In genomic region chr1:178540646-178541045, GRCh38 we compare ENCODE assay signal across 10 cellular contexts. TPM values are rescaled to one million over a fixed set of nuclear protein-coding genes. Genes with fewer than 3 reads are reported as not detected.
A peak's percentile ranks its signal among the peaks of the same experiment; 100 is the strongest.
DNase-seq lines count a peak whose midpoint lies in the region; TF ChIP-seq lines count a peak whose summit lies in the region.
"Had no signal": no experiment of that assay in that cellular context is flagged by ENCODE, and none has a peak within 500 bp of the region (broad histone marks: within the 10 kb centered on the region; RNA-seq: fewer than 3 reads in every experiment).

No MANE protein-coding gene starts in this region.

- no peaks in the 10 kb centered on the region for H3K4me1 Mint-ChIP-seq in activated CD4-positive, alpha-beta T cell treated with anti-CD3 and anti-CD28 coated beads, Interleukin-2, amount 10 ng/mL, durations not matched to agents 24 days and 14 days

- H3K9me3 Mint-ChIP-seq in activated CD4-positive, alpha-beta T cell treated with anti-CD3 and anti-CD28 coated beads, Interleukin-2, amount 10 ng/mL, durations not matched to agents 24 days and 14 days = no peaks in the 10 kb centered on the region

- intact Hi-C loops in activated CD4-positive, alpha-beta T cell treated with anti-CD3 and anti-CD28 coated beads, Interleukin-2, amount 10 ng/mL, durations not matched to agents 24 days and 14 days (cut with micrococcal nuclease) = loop anchor here (5.0 kb wide), 1 partner anchor 827 kb away; the partner anchor contains the start of gene AXDND1

- no peak overlapping the region for H3K4me3 Mint-ChIP-seq in activated CD4-positive, alpha-beta T cell treated with anti-CD3 and anti-CD28 coated beads, Interleukin-2, amount 10 ng/mL, durations not matched to agents 24 days and 14 days

- TF ChIP-seq CTCF in AG04449 (IDR thresholded peaks at IDR 0.05; ENCODE audit: insufficient read depth, low read length, missing control alignments) (no peak), HEK293 (tag by site-specific recombination; IDR thresholded peaks at IDR 0.05) (no peak)

- CTCF ChIA-PET in AG04449 (lab: Yijun Ruan, JAX) (interaction anchor here (0.7 to 23.6 kb wide), 16 partner anchors 8 to 564 kb away, joined by 3 to 593 read pairs (median 3); no protein-coding TSS in a partner anchor), HEK293 (lab: Yijun Ruan, JAX) (interaction anchor here (0.6 to 5.5 kb wide), 6 partner anchors 9 to 567 kb away, joined by 3 to 39 read pairs (median 4); no protein-coding TSS in a partner anchor)

- POLR2A ChIA-PET in AG04449 (lab: Yijun Ruan, JAX) (interaction anchor here (0.6 to 1.5 kb wide), 3 partner anchors 144 to 518 kb away, joined by 3 read pairs; no protein-coding TSS in a partner anchor), HEK293 (lab: Yijun Ruan, JAX) (no interaction called here)

- H3K36me3 Mint-ChIP-seq in activated CD4-positive, alpha-beta T cell treated with anti-CD3 and anti-CD28 coated beads, Interleukin-2, amount 10 ng/mL, durations not matched to agents 24 days and 14 days (ENCODE audit: low read depth) = no peaks in the 10 kb centered on the region

- peaks cover 0 to 6% of the 10 kb centered on the region in 2 experiments; a peak in 1 of 3 replicates for H3K36me3 ChIP-seq in HEK293 (ENCODE audit: control insufficient read depth in 2 of 2, insufficient read depth in 1 of 2, low read length in 2 of 2)
- no peaks in the 10 kb centered on the region for H3K36me3 ChIP-seq in effector memory CD4-positive, alpha-beta T cell (ENCODE audit: control insufficient read depth, insufficient read depth, low read length)

- DNase-seq in AG04449 (ENCODE audit: low read depth, low spot score) = peak; percentile 78
- peak in 30 of 58 donors; percentile 8 to 72 (median 36) for DNase-seq in anterior cingulate cortex (lab: John Stamatoyannopoulos, UW)
- DNase-seq in inferior parietal cortex (ENCODE audit: extremely low spot score) = peak; percentile 50
- no peak for DNase-seq in midbrain (lab: John Stamatoyannopoulos, UW)
- DNase-seq in effector memory CD4-positive, alpha-beta T cell = no peak
- no peak for DNase-seq in stimulated activated CD4-positive, alpha-beta T cell treated with anti-CD3 and anti-CD28 coated beads, Interleukin-4, amount 100 ng/mL, for 24 hours
- no peak for DNase-seq in activated CD4-positive, alpha-beta T cell treated with anti-CD3 and anti-CD28 coated beads, Interleukin-2, amount 10 ng/mL, durations not matched to agents 24 days and 14 days
- DNase-seq: COR-L47 had no signal

- no peaks in the 10 kb centered on the region for H3K9me3 ChIP-seq in HEK293 (ENCODE audit: control insufficient read depth, insufficient read depth, low read depth, low read length)
- H3K9me3 ChIP-seq in effector memory CD4-positive, alpha-beta T cell (ENCODE audit: control insufficient read depth, low read length) = no peaks in the 10 kb centered on the region

- no peaks in the 10 kb centered on the region for H3K27me3 ChIP-seq in effector memory CD4-positive, alpha-beta T cell (replicated peaks; ENCODE audit: control insufficient read depth, insufficient read depth, low read length, poor library complexity, severe bottlenecking)

- no peaks in the 10 kb centered on the region for H3K27me3 Mint-ChIP-seq in activated CD4-positive, alpha-beta T cell treated with anti-CD3 and anti-CD28 coated beads, Interleukin-2, amount 10 ng/mL, durations not matched to agents 24 days and 14 days

- H3K4me1 ChIP-seq in HEK293 (ENCODE audit: control insufficient read depth, insufficient read depth, low read length) = no peaks in the 10 kb centered on the region
- H3K4me1 ChIP-seq in effector memory CD4-positive, alpha-beta T cell (ENCODE audit: control insufficient read depth, insufficient read depth, low read length, poor library complexity, severe bottlenecking) = no peaks in the 10 kb centered on the region

- H3K4me3 ChIP-seq in AG04449 (ENCODE audit: low read depth, low read length) = no peak overlapping the region
- no peak overlapping the region for H3K4me3 ChIP-seq in HEK293 (ENCODE audit: low read depth, low read length)
- no peak overlapping the region for H3K4me3 ChIP-seq in effector memory CD4-positive, alpha-beta T cell (ENCODE audit: insufficient read depth, low read depth, low read length, poor library complexity, severe bottlenecking)
- H3K4me3 ChIP-seq: lung had no signal

- no peak overlapping the region for H3K27ac Mint-ChIP-seq in activated CD4-positive, alpha-beta T cell treated with anti-CD3 and anti-CD28 coated beads, Interleukin-2, amount 10 ng/mL, durations not matched to agents 24 days and 14 days

- H3K27ac ChIP-seq in HEK293 (ENCODE audit: extremely low read depth, low read depth, low read length) = no peak overlapping the region
- H3K27ac ChIP-seq in effector memory CD4-positive, alpha-beta T cell (ENCODE audit: insufficient read depth, low read length, poor library complexity, severe bottlenecking) = no peak overlapping the region

TF ChIP-seq in HEK293, 187 proteins besides CTCF, POLR2A, EP300 and RAD21:
- TF ChIP-seq ZFHX2 (tag by site-specific recombination; conservative IDR thresholded peaks at IDR 0.05) (0 out of 2 replicates have a peak, but pooled peaks have one; percentile 19), EGR2 (tag by site-specific recombination; IDR thresholded peaks at IDR 0.05; ENCODE audit: low read depth) (0 out of 2 replicates have a peak, but pooled peaks have one; percentile 15), ZBTB20 (tag by site-specific recombination; IDR thresholded peaks at IDR 0.05) (no peak)

RNA-seq across cellular contexts. Expression of gene TEX35, which starts 27.7 kb away (rescaled TPM):
- not detected in 2 replicates for total RNA-seq in activated CD4-positive, alpha-beta T cell treated with anti-CD3 and anti-CD28 coated beads, Interleukin-2, amount 10 ng/mL, durations not matched to agents 24 days and 14 days
- total RNA-seq: lung had no signal

RNA-seq across cellular contexts. Expression of gene CLEC20A, which starts 43.9 kb away (rescaled TPM):
- total RNA-seq in activated CD4-positive, alpha-beta T cell treated with anti-CD3 and anti-CD28 coated beads, Interleukin-2, amount 10 ng/mL, durations not matched to agents 24 days and 14 days = not detected in 2 replicates
- total RNA-seq: lung had no signal

Comparison
In these comparisons a context has a peak if more than half of its experiments do, and no peak if none do; other contexts are left out.
1. DNase-seq: peak in AG04449 (single experiment), anterior cingulate cortex (30 of 58) and inferior parietal cortex (single experiment); none in midbrain (single experiment), effector memory CD4-positive, alpha-beta T cell (0 of 3), stimulated activated CD4-positive, alpha-beta T cell treated with anti-CD3 and anti-CD28 coated beads, Interleukin-4, amount 100 ng/mL, for 24 hours (single experiment) and activated CD4-positive, alpha-beta T cell treated with anti-CD3 and anti-CD28 coated beads, Interleukin-2, amount 10 ng/mL, durations not matched to agents 24 days and 14 days (single experiment).